10 cellular contexts compared by ENCODE assay signal in the genomic region with DNA sequence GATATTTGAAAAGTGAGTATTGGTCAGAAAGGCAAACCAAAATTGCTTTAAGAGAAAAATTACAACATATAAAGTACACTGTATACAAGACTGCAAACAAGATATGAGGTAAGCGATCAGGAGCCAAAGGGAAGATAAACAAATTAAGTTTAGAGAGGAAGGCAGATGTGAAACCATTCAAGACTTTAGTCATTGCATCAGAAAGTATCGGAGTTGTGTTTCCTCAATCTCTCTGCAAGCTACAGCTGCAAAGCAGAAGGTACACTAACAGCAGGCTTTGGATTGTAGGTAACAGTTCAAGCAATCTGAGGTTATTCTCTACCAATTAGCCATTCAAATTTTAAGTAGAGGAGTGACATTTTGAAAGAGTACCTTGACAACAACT.
DNase-seq lines count a peak whose midpoint lies in the region; ATAC-seq lines count a peak whose summit lies in the region.
"Had no signal": no experiment of that assay in that cellular context is flagged by ENCODE, and none has a peak within 500 bp of the region (broad histone marks: within the 10 kb centered on the region; RNA-seq: fewer than 3 reads in every experiment).

No MANE protein-coding gene starts in this region.

- H3K27ac Mint-ChIP-seq in stimulated activated naive B cell treated with anti-CD40 and anti-IgM and Interleukin-4, amounts not matched to agents 10 μg/mL and 1 μg/mL and 100 μg/mL, for 72 hours: no peak overlapping the region

- no peak overlapping the region for H3K4me3 Mint-ChIP-seq in stimulated activated naive B cell treated with anti-CD40 and anti-IgM and Interleukin-4, amounts not matched to agents 10 μg/mL and 1 μg/mL and 100 μg/mL, for 72 hours

- peaks cover 0 to 10% of the 10 kb centered on the region in 2 donors for H3K4me1 Mint-ChIP-seq in stimulated activated naive B cell treated with anti-CD40 and anti-IgM and Interleukin-4, amounts not matched to agents 10 μg/mL and 1 μg/mL and 100 μg/mL, for 72 hours

- H3K27me3 Mint-ChIP-seq in stimulated activated naive B cell treated with anti-CD40 and anti-IgM and Interleukin-4, amounts not matched to agents 10 μg/mL and 1 μg/mL and 100 μg/mL, for 72 hours: peaks cover 11 to 20% of the 10 kb centered on the region in 2 donors

- no peaks in the 10 kb centered on the region for H3K9me3 Mint-ChIP-seq in stimulated activated naive B cell treated with anti-CD40 and anti-IgM and Interleukin-4, amounts not matched to agents 10 μg/mL and 1 μg/mL and 100 μg/mL, for 72 hours

- ATAC-seq in GM19328 (IDR thresholded peaks at IDR 0.05; ENCODE audit: unreplicated experiment): peak; percentile 86
- ATAC-seq in HG02884 (IDR thresholded peaks at IDR 0.05; ENCODE audit: unreplicated experiment): peak; percentile 93
- peak; percentile 66 to 71 for ATAC-seq in stimulated activated naive B cell treated with anti-CD40 and anti-IgM and Interleukin-4, amounts not matched to agents 10 μg/mL and 1 μg/mL and 100 μg/mL, for 72 hours (replicated peaks)
- ATAC-seq: body of pancreas had no signal

- H3K36me3 Mint-ChIP-seq in stimulated activated naive B cell treated with anti-CD40 and anti-IgM and Interleukin-4, amounts not matched to agents 10 μg/mL and 1 μg/mL and 100 μg/mL, for 72 hours: no peaks in the 10 kb centered on the region

- DNase-seq in NOMO-1 treated with DMSO at 0.1 percent for 48 hours (lab: John Stamatoyannopoulos, UW; ENCODE audit: unreplicated experiment): peak; percentile 94
- DNase-seq in stimulated activated naive B cell treated with anti-CD40 and anti-IgM and Interleukin-4, amounts not matched to agents 10 μg/mL and 1 μg/mL and 100 μg/mL, for 72 hours: no peak
- no peak for DNase-seq in DMS53 treated with DMSO at 0.1 percent for 48 hours (lab: John Stamatoyannopoulos, UW; ENCODE audit: unreplicated experiment)
- no peak for DNase-seq in stimulated activated CD8-positive, alpha-beta memory T cell treated with anti-CD3 and anti-CD28 coated beads, Interleukin-4, amount 100 ng/mL, for 48 hours
- no peak for DNase-seq in kidney tubule cell (ENCODE audit: low spot score)
- DNase-seq: activated CD4-positive, CD25-positive, alpha-beta regulatory T cell treated with anti-CD3 and anti-CD28 coated beads, Interleukin-2, amount 50 U/mL, for 72 hours; body of pancreas; pancreas had no signal
